1 cellular context compared by ENCODE assay signal in the genomic region with DNA sequence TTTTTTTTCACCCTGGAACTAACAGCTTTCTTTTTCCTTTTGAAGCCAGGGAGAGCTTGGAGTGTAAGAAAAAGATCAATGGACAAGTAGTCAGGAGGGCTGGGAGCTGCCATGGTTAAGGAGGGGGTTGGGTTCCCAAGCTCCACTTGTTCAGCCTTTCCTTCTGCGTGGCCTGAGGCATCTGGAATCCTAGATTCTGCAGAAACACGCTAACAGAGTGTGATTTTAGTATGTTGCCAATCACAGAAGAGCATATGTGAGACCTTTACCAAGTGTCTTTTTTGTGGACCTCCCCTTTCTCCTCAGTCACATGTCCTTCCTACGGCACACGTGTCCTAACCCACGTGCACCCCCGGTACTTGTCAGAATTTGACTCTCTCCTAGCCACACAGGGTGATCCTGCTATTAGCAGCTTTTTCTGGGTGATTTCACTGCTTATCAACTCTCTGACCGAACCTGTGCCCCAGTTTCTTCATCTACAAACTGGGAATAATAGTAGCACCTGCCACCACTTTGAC.
TF ChIP-seq lines count a peak whose summit lies in the region.

No MANE protein-coding gene starts in this region.

TF ChIP-seq in HEK293, 187 proteins besides CTCF, POLR2A, EP300 and RAD21:
- TF ChIP-seq, protein P1, sequence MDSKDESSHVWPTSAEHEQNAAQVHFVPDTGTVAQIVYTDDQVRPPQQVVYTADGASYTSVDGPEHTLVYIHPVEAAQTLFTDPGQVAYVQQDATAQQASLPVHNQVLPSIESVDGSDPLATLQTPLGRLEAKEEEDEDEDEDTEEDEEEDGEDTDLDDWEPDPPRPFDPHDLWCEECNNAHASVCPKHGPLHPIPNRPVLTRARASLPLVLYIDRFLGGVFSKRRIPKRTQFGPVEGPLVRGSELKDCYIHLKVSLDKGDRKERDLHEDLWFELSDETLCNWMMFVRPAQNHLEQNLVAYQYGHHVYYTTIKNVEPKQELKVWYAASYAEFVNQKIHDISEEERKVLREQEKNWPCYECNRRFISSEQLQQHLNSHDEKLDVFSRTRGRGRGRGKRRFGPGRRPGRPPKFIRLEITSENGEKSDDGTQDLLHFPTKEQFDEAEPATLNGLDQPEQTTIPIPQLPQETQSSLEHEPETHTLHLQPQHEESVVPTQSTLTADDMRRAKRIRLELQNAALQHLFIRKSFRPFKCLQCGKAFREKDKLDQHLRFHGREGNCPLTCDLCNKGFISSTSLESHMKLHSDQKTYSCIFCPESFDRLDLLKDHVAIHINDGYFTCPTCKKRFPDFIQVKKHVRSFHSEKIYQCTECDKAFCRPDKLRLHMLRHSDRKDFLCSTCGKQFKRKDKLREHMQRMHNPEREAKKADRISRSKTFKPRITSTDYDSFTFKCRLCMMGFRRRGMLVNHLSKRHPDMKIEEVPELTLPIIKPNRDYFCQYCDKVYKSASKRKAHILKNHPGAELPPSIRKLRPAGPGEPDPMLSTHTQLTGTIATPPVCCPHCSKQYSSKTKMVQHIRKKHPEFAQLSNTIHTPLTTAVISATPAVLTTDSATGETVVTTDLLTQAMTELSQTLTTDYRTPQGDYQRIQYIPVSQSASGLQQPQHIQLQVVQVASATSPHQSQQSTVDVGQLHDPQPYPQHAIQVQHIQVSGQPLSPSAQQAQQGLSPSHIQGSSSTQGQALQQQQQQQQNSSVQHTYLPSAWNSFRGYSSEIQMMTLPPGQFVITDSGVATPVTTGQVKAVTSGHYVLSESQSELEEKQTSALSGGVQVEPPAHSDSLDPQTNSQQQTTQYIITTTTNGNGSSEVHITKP (tag by site-specific recombination; IDR thresholded peaks at IDR 0.05): peak; percentile 54
- no peak for TF ChIP-seq ZNF248 (tag by site-specific recombination; IDR thresholded peaks at IDR 0.05)
